Comparison of ENCODE assay signal across 8 cellular contexts in the genomic region with DNA sequence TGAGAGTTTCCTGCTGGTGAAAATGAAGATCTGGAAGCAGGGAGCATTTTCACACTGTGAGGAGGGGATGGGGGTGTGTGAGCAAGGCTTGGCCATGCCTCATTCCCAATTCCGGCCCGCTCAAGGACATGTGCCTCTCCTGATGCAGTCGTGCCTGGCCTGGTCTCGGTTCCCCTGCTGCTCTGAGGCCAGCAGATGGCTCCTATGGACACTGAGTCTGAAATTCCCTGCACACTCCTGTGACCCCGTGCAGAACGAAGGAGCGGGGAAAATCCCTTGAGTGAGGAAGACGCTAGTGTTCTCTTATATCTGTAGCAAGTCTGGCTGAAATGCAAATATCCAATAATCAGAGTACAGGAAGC. TPM values are rescaled to one million over a fixed set of nuclear protein-coding genes. Genes with fewer than 3 reads are reported as not detected.
A peak's percentile ranks its signal among the peaks of the same experiment; 100 is the strongest.
DNase-seq lines count a peak whose midpoint lies in the region; ATAC-seq, FAIRE-seq and TF ChIP-seq lines count a peak whose summit lies in the region.

No MANE protein-coding gene starts in this region.

- H3K36me3 ChIP-seq in CD8-positive, alpha-beta memory T cell (ENCODE audit: insufficient read depth, low read length) = no peaks in the 10 kb centered on the region
- H3K36me3 ChIP-seq in mesodermal cell (ENCODE audit: control insufficient read depth, insufficient read depth, low read length) = no peaks in the 10 kb centered on the region

- WGBS in mesodermal cell (ENCODE audit: insufficient coverage in 2 of 2), 2 experiments = 11 to 20% methylated on average over 1 to 8 of the region's 8 CpGs

- H3K27me3 Mint-ChIP-seq in CD8-positive, alpha-beta memory T cell = no peaks in the 10 kb centered on the region
- H3K27me3 Mint-ChIP-seq in chondrocyte (ENCODE audit: low read depth) = no peaks in the 10 kb centered on the region

- CTCF ChIA-PET in CD8-positive, alpha-beta memory T cell (lab: Charles Lee) = interaction anchor here (0.6 to 5.8 kb wide), 16 partner anchors 9 to 195 kb away, joined by 3 to 126 read pairs (median 4); a partner anchor contains a TSS

- peak in 1 of 5 donors; percentile 3 for DNase-seq in CD8-positive, alpha-beta memory T cell
- DNase-seq in HTR-8/SVneo (ENCODE audit: insufficient read length, low spot score) (no peak), chondrocyte (ENCODE audit: low spot score) (no peak), NCI-H345 (lab: John Stamatoyannopoulos, UW) (no peak), H4 (ENCODE audit: low spot score) (no peak), SKM-1 (lab: John Stamatoyannopoulos, UW; ENCODE audit: unreplicated experiment) (no peak)

- peak overlapping the region; percentile 90 to 98 (median 97) for H3K4me3 Mint-ChIP-seq in CD8-positive, alpha-beta memory T cell
- peak overlapping the region; percentile 87 for H3K4me3 Mint-ChIP-seq in chondrocyte (ENCODE audit: unreplicated experiment)

- H3K9me3 ChIP-seq in CD8-positive, alpha-beta memory T cell (ENCODE audit: low read length) = no peaks in the 10 kb centered on the region
- no peaks in the 10 kb centered on the region for H3K9me3 ChIP-seq in mesodermal cell (ENCODE audit: control insufficient read depth, low read length)

- ATAC-seq in GM18861 (IDR thresholded peaks at IDR 0.05; ENCODE audit: unreplicated experiment) = no peak

- no peaks in the 10 kb centered on the region for H3K27me3 ChIP-seq in CD8-positive, alpha-beta memory T cell (ENCODE audit: insufficient read depth, low read length, poor library complexity, severe bottlenecking)

- H3K4me1 Mint-ChIP-seq in CD8-positive, alpha-beta memory T cell = peaks cover 24 to 30% (median 29%) of the 10 kb centered on the region in 3 donors
- H3K4me1 Mint-ChIP-seq in chondrocyte (ENCODE audit: low read depth) = peaks cover 21% of the 10 kb centered on the region

- TF ChIP-seq CTCF in chondrocyte (IDR thresholded peaks at IDR 0.05) = no peak

- H3K27ac Mint-ChIP-seq in CD8-positive, alpha-beta memory T cell = peak overlapping the region; percentile 89 to 98 (median 95)
- peak overlapping the region; percentile 98 for H3K27ac Mint-ChIP-seq in chondrocyte (ENCODE audit: unreplicated experiment)

- H3K4me1 ChIP-seq in CD8-positive, alpha-beta memory T cell (ENCODE audit: insufficient read depth, low read length) = peaks cover 16% of the 10 kb centered on the region
- peaks cover 4% of the 10 kb centered on the region for H3K4me1 ChIP-seq in mesodermal cell (ENCODE audit: control insufficient read depth, insufficient read depth, low read length, poor library complexity, severe bottlenecking)

- peaks cover 0 to 4% (median 0%) of the 10 kb centered on the region in 5 donors for H3K9me3 Mint-ChIP-seq in CD8-positive, alpha-beta memory T cell
- H3K9me3 Mint-ChIP-seq in chondrocyte (ENCODE audit: low read depth) = peaks cover 1% of the 10 kb centered on the region

- H3K27ac ChIP-seq in CD8-positive, alpha-beta memory T cell (ENCODE audit: low read depth, low read length) = peak overlapping the region; percentile 91
- H3K27ac ChIP-seq in mesodermal cell (ENCODE audit: low read depth, low read length, severe bottlenecking) = peak overlapping the region; percentile 93

- POLR2A ChIA-PET in CD8-positive, alpha-beta memory T cell (lab: Charles Lee) = interaction anchor here (0.6 to 2.1 kb wide), 4 partner anchors 23 to 368 kb away, joined by 4 to 21 read pairs (median 8); a partner anchor contains a TSS

- FAIRE-seq in HTR-8/SVneo (lab: Jason Lieb, UNC) = peak; percentile 55

- peak overlapping the region; percentile 100 for H3K4me3 ChIP-seq in CD8-positive, alpha-beta memory T cell (ENCODE audit: low read length)
- peak overlapping the region; percentile 68 for H3K4me3 ChIP-seq in mesodermal cell (ENCODE audit: extremely low read depth, insufficient read depth, low read length, poor library complexity, severe bottlenecking)

- H3K36me3 Mint-ChIP-seq in CD8-positive, alpha-beta memory T cell = peaks cover 6 to 11% (median 9%) of the 10 kb centered on the region in 3 donors
- H3K36me3 Mint-ChIP-seq in chondrocyte (ENCODE audit: low read depth) = peaks cover 2% of the 10 kb centered on the region

RNA-seq across cellular contexts. Expression of a gene that starts 0.4 kb away (rescaled TPM):
- total RNA-seq in CD8-positive, alpha-beta memory T cell = 1 to 10 TPM; 2.0 to 2.3 TPM
- 2.5 TPM for polyA plus RNA-seq in CD8-positive, alpha-beta memory T cell
- 1.1 to 3.5 TPM (median 2.7 TPM) in 3 replicates for total RNA-seq in chondrocyte
- polyA plus RNA-seq in mesodermal cell (2013, experiment 1 of 2) = 1.8 TPM
- polyA plus RNA-seq in mesodermal cell (2013, experiment 2 of 2) = 2.8 TPM
- total RNA-seq in H4 (2014; rRNA removed; shearing (Covaris generic)) = 0.02 TPM in 1 of 2 replicates, not detected in the other

RNA-seq across cellular contexts. Expression of a gene that starts 39.6 kb away (rescaled TPM):
- total RNA-seq in CD8-positive, alpha-beta memory T cell = 10 to 100 TPM; 10.1 to 10.8 TPM
- 3.3 TPM for polyA plus RNA-seq in CD8-positive, alpha-beta memory T cell
- total RNA-seq in chondrocyte = 4.8 to 8.1 TPM (median 5.5 TPM) in 3 replicates
- polyA plus RNA-seq in mesodermal cell (2013, experiment 1 of 2) = 8.7 TPM
- polyA plus RNA-seq in mesodermal cell (2013, experiment 2 of 2) = 9.2 TPM
- total RNA-seq in H4 (2014; rRNA removed; shearing (Covaris generic)) = 6.3 and 9.2 TPM in 2 replicates
